8 cellular contexts compared by ENCODE assay signal in the genomic region with DNA sequence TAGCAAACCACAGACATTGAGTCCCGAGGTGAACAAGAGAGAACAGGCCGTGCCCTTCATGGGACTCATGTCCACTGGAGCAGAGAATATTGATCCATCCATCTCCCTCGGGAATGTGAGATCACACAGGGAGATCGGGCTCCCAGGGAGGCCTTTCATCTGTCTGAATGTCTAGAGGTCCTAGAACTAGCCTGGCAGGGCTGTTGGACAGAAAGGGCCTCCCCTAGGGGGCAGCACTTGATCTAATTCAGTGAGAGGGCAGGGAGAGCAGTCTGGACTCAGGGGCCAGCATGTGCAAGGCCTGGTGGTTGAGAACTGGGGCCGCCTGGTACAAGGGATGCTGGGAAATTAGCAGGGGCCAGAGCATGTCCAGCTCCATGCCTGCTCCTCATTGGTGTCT. TPM values are rescaled to one million over a fixed set of nuclear protein-coding genes. Genes with fewer than 3 reads are reported as not detected.
DNase-seq lines count a peak whose midpoint lies in the region; ATAC-seq, FAIRE-seq and TF ChIP-seq lines count a peak whose summit lies in the region.

No MANE protein-coding gene starts in this region.

- RAD21 ChIA-PET in GM12878 (lab: Charles Lee; ENCODE audit: unreplicated experiment): no interaction called here

- H3K27ac ChIP-seq in RWPE2 (ENCODE audit: poor library complexity, severe bottlenecking) (no peak overlapping the region), GM12878 (ENCODE audit: control insufficient read depth, insufficient read depth) (no peak overlapping the region), caudate nucleus (ENCODE audit: low read depth, low read length) (no peak overlapping the region)

- TF ChIP-seq RAD21 in GM12878 (IDR thresholded peaks at IDR 0.05; ENCODE audit: insufficient read depth, low read depth, low read length): peak; percentile 33; the same call in 1 of the 2 replicates

- peaks cover 13% of the 10 kb centered on the region for H3K4me1 Mint-ChIP-seq in CD14-positive monocyte
- H3K4me1 Mint-ChIP-seq in neural crest cell: peaks cover 37% of the 10 kb centered on the region

- in situ Hi-C loops in HAP-1 (cut with MboI; ENCODE audit: low sequenced_read_pairs) (no loop called here), GM12878 (cut with MboI) (no loop called here)

- H3K9me3 ChIP-seq in HAP-1 (no peaks in the 10 kb centered on the region), RWPE2 (ENCODE audit: severe bottlenecking) (no peaks in the 10 kb centered on the region), GM12878 (replicated peaks; ENCODE audit: control insufficient read depth, insufficient read depth, low read length) (no peaks in the 10 kb centered on the region)

- BruUV-seq in GM12878 (replicated peaks; lab: Mats Ljungman, UMichigan): no TSS peak

- H3K27me3 Mint-ChIP-seq in CD14-positive monocyte (ENCODE audit: low read depth in 3 of 3): no peaks in the 10 kb centered on the region
- no peaks in the 10 kb centered on the region for H3K27me3 Mint-ChIP-seq in neural crest cell (ENCODE audit: low read depth)

- DNase-seq in CD14-positive monocyte (ENCODE audit: low spot score): no peak
- DNase-seq in HAP-1 (ENCODE audit: low spot score in 2 of 2): peak; percentile 78 to 88
- no peak for DNase-seq in RWPE2 (ENCODE audit: low spot score)
- no peak for DNase-seq in GM12878 (ENCODE audit: low read depth, low spot score)
- peak; percentile 74 for DNase-seq in neural crest cell (ENCODE audit: low read depth, low spot score)
- DNase-seq in midbrain (lab: John Stamatoyannopoulos, UW): no peak
- DNase-seq in caudate nucleus (lab: John Stamatoyannopoulos, UW): no peak

- CTCF ChIA-PET in GM12878 (lab: Yijun Ruan, JAX): interaction anchor here (1.0 to 3.1 kb wide), 8 partner anchors 10 to 210 kb away, joined by 3 to 16 read pairs (median 4); partner anchors contain the start of gene BAX

- no peak for TF ChIP-seq EP300 in GM12878 (IDR thresholded peaks at IDR 0.05; ENCODE audit: borderline replicate concordance in 1 of 2, control insufficient read depth in 1 of 2, low read depth in 2 of 2, low read length in 2 of 2)

- no peak overlapping the region for H2AFZ ChIP-seq in GM12878 (ENCODE audit: control insufficient read depth, low read depth, low read length)

- no peak for ATAC-seq in RWPE2 (ENCODE audit: low read depth)
- ATAC-seq in GM12878: no peak
- ATAC-seq in HG03045 (IDR thresholded peaks at IDR 0.05; ENCODE audit: unreplicated experiment): no peak

- WGBS in GM12878 (ENCODE audit: insufficient coverage, insufficient replicate concordance, low lambda C conversion rate, missing lambda C conversion rate): 61% methylated on average over 5 of the region's 5 CpGs

- no peaks in the 10 kb centered on the region for H3K9me3 Mint-ChIP-seq in CD14-positive monocyte
- no peaks in the 10 kb centered on the region for H3K9me3 Mint-ChIP-seq in neural crest cell

- H3K36me3 Mint-ChIP-seq in CD14-positive monocyte (peaks cover 7 to 29% of the 10 kb centered on the region in 2 donors), neural crest cell (ENCODE audit: low read depth) (peaks cover 2% of the 10 kb centered on the region)

- H3K4me1 ChIP-seq in HAP-1: peaks cover 3% of the 10 kb centered on the region
- H3K4me1 ChIP-seq in RWPE2 (ENCODE audit: insufficient read depth, poor library complexity, severe bottlenecking): peaks cover 7% of the 10 kb centered on the region
- H3K4me1 ChIP-seq in GM12878 (ENCODE audit: control insufficient read depth, insufficient read depth, low read length): no peaks in the 10 kb centered on the region

- SMC1A ChIA-PET in GM12878 (lab: Charles Lee; ENCODE audit: uncharacterized antibody, unreplicated experiment): interaction anchor here (1.1 to 1.5 kb wide), 2 partner anchors 201 to 210 kb away, joined by 3 to 4 read pairs; no protein-coding TSS in a partner anchor

- H3K27ac Mint-ChIP-seq in CD14-positive monocyte (peak overlapping the region in 2 of 7 donors; percentile 23 to 36), neural crest cell (ENCODE audit: unreplicated experiment) (peak overlapping the region; percentile 65)

- peak; percentile 42 for TF ChIP-seq CTCF in CD14-positive monocyte (IDR thresholded peaks at IDR 0.05)
- peak; percentile 45 for TF ChIP-seq CTCF in RWPE2 (IDR thresholded peaks at IDR 0.05; ENCODE audit: poor library complexity, severe bottlenecking)
- TF ChIP-seq CTCF in GM12878 (IDR thresholded peaks at IDR 0.05 in 2 of 3, conservative IDR thresholded peaks at IDR 0.05 in 1 of 3; ENCODE audit: control insufficient read depth in 2 of 3, extremely low read depth in 1 of 3, insufficient read depth in 1 of 3, low read depth in 3 of 3, low read length in 3 of 3): peak; percentile 44 to 62 (median 56)
- peak; percentile 62 for TF ChIP-seq CTCF in neural crest cell (conservative IDR thresholded peaks at IDR 0.05)

- no peak for TF ChIP-seq POLR2A in GM12878 (IDR thresholded peaks at IDR 0.05; ENCODE audit: low read depth, low read length)

- peaks cover 28% of the 10 kb centered on the region for H3K36me3 ChIP-seq in HAP-1 (replicated peaks)
- H3K36me3 ChIP-seq in RWPE2 (ENCODE audit: low read depth): peaks cover 33% of the 10 kb centered on the region
- H3K36me3 ChIP-seq in GM12878 (ENCODE audit: control insufficient read depth in 2 of 2, insufficient read depth in 2 of 2, low read length in 1 of 2): no peaks in the 10 kb centered on the region; a peak in 3 of 4 replicates

- H3K4me3 Mint-ChIP-seq in CD14-positive monocyte (no peak overlapping the region), neural crest cell (peak overlapping the region; percentile 64)

- no peak overlapping the region for H3K9ac ChIP-seq in GM12878 (ENCODE audit: control insufficient read depth, insufficient read depth, low read length)

- POLR2A ChIA-PET in GM12878 (lab: Charles Lee): interaction anchor here (0.5 to 0.6 kb wide), 3 partner anchors 12 to 813 kb away, joined by 4 to 7 read pairs (median 4); no protein-coding TSS in a partner anchor

- H3K4me3 ChIP-seq in HAP-1: no peak overlapping the region
- no peak overlapping the region for H3K4me3 ChIP-seq in RWPE2 (ENCODE audit: severe bottlenecking)
- H3K4me3 ChIP-seq in GM12878: no peak overlapping the region

- intact Hi-C loops in CD14-positive monocyte (cut with micrococcal nuclease): loop anchor here in 1 of 2 donors (10.0 kb wide), 1 partner anchor 673 kb away; the partner anchor contains the start of gene EMP3
- intact Hi-C loops in GM12878 (cut with micrococcal nuclease; ENCODE audit: unreplicated experiment): no loop called here

- H3K79me2 ChIP-seq in GM12878 (ENCODE audit: control insufficient read depth, insufficient read depth, low read length): peaks cover 27% of the 10 kb centered on the region

- no peaks in the 10 kb centered on the region for H4K20me1 ChIP-seq in GM12878 (ENCODE audit: control insufficient read depth, insufficient read depth)

- H3K27me3 ChIP-seq in HAP-1 (ENCODE audit: low read depth) (no peaks in the 10 kb centered on the region), RWPE2 (ENCODE audit: insufficient read depth, poor library complexity, severe bottlenecking) (no peaks in the 10 kb centered on the region), GM12878 (replicated peaks in 1 of 2; ENCODE audit: control insufficient read depth in 2 of 2, insufficient read depth in 2 of 2, low read length in 1 of 2) (no peaks in the 10 kb centered on the region)

- no peak overlapping the region for H3K4me2 ChIP-seq in GM12878 (ENCODE audit: control insufficient read depth, insufficient read depth)

- no peak for FAIRE-seq in GM12878 (lab: Jason Lieb, UNC)

RNA-seq across cellular contexts. Expression of gene RUVBL2, which starts 4.3 kb away (rescaled TPM):
- polyA plus RNA-seq in CD14-positive monocyte (10 to 100 TPM; 40.1 to 41.9 TPM), GM12878 (2011; rRNA removed) (58.7 and 117 TPM in 2 replicates), GM12878 (2014; fragmentation: Illumina TruSeq; extraction: Trizol) (11.8 and 53.8 TPM in 2 replicates), GM12878 (2014; fragmentation: Nextera tagmentation; extraction: Ambion mirVana) (10 to 100 TPM; 33.8 to 70.6 TPM), GM12878 (2014; rRNA removed) (142 and 166 TPM in 2 replicates), GM12878 (2016; fragmentation: Nextera tagmentation; extraction: Ambion mirVana) (100 to 1,000 TPM; 214 to 224 TPM)
- 60.9 and 67.9 TPM in 2 replicates for total RNA-seq in GM12878 (2013; cell fraction: nucleolus; rRNA removed)
- total RNA-seq in GM12878 (2014; rRNA removed) (195 and 202 TPM in 2 replicates), GM12878 (2014; rRNA removed; fragmentation: Illumina TruSeq; extraction: Trizol) (80.3 and 97.0 TPM in 2 replicates), GM12878 (2021) (134 and 142 TPM in 2 replicates), neural crest cell (118 and 125 TPM in 2 replicates)
- polyA plus RNA-seq in GM12878 (2011; ENCODE audit: low read depth): 38.4 TPM
- 182 and 281 TPM in 2 replicates for polyA plus RNA-seq in GM12878 (2011; cell fraction: cytosol; rRNA removed)
- 206 and 275 TPM in 2 replicates for polyA plus RNA-seq in GM12878 (2011; cell fraction: nucleus; rRNA removed)
- 88.4 and 111 TPM in 2 replicates for polyA plus RNA-seq in GM12878 (2012)
- 125 and 207 TPM in 2 replicates for polyA minus RNA-seq in GM12878 (2011; rRNA and poly(A)+ RNA removed)
- polyA minus RNA-seq in GM12878 (2011; cell fraction: cytosol; rRNA and poly(A)+ RNA removed): 59.3 and 70.5 TPM in 2 replicates
- 47.3 and 83.5 TPM in 2 replicates for polyA minus RNA-seq in GM12878 (2011; cell fraction: nucleus; rRNA and poly(A)+ RNA removed)

RNA-seq across cellular contexts. Expression of gene GYS1, which starts 4.9 kb away (rescaled TPM):
- polyA plus RNA-seq in CD14-positive monocyte (10 to 100 TPM; 13.3 to 21.3 TPM), GM12878 (2011; rRNA removed) (36.0 and 62.0 TPM in 2 replicates), GM12878 (2014; fragmentation: Illumina TruSeq; extraction: Trizol) (40.6 and 44.3 TPM in 2 replicates), GM12878 (2014; fragmentation: Nextera tagmentation; extraction: Ambion mirVana) (1 to 10 TPM; 3.7 to 5.8 TPM), GM12878 (2014; rRNA removed) (42.2 and 45.5 TPM in 2 replicates), GM12878 (2016; fragmentation: Nextera tagmentation; extraction: Ambion mirVana) (10 to 100 TPM; 37.3 to 40.6 TPM)
- 77.6 and 83.1 TPM in 2 replicates for total RNA-seq in GM12878 (2013; cell fraction: nucleolus; rRNA removed)
- total RNA-seq in GM12878 (2014; rRNA removed) (35.4 and 39.5 TPM in 2 replicates), GM12878 (2014; rRNA removed; fragmentation: Illumina TruSeq; extraction: Trizol) (20.2 and 21.5 TPM in 2 replicates), GM12878 (2021) (37.3 and 40.2 TPM in 2 replicates), neural crest cell (53.2 and 56.2 TPM in 2 replicates)
- 30.6 TPM for polyA plus RNA-seq in GM12878 (2011; ENCODE audit: low read depth)
- 72.2 and 76.1 TPM in 2 replicates for polyA plus RNA-seq in GM12878 (2011; cell fraction: cytosol; rRNA removed)
- polyA plus RNA-seq in GM12878 (2011; cell fraction: nucleus; rRNA removed): 87.8 and 91.9 TPM in 2 replicates
- polyA plus RNA-seq in GM12878 (2012): 49.4 and 54.4 TPM in 2 replicates
- polyA minus RNA-seq in GM12878 (2011; rRNA and poly(A)+ RNA removed): 56.8 and 118 TPM in 2 replicates
- 23.9 and 29.7 TPM in 2 replicates for polyA minus RNA-seq in GM12878 (2011; cell fraction: cytosol; rRNA and poly(A)+ RNA removed)
- polyA minus RNA-seq in GM12878 (2011; cell fraction: nucleus; rRNA and poly(A)+ RNA removed): 38.2 and 52.7 TPM in 2 replicates

RNA-seq across cellular contexts. Expression of gene LHB, which starts 18.9 kb away (rescaled TPM):
- polyA plus RNA-seq in CD14-positive monocyte (not detected), GM12878 (2011; rRNA removed) (not detected in 2 replicates), GM12878 (2014; fragmentation: Illumina TruSeq; extraction: Trizol) (not detected in 2 replicates), GM12878 (2014; fragmentation: Nextera tagmentation; extraction: Ambion mirVana) (under 1 TPM in 1 of 2 experiments, not detected in 1; 0.20 TPM), GM12878 (2014; rRNA removed) (0.28 TPM in 1 of 2 replicates, not detected in the other), GM12878 (2016; fragmentation: Nextera tagmentation; extraction: Ambion mirVana) (under 1 TPM; 0.60 to 0.72 TPM)
- total RNA-seq in GM12878 (2013; cell fraction: nucleolus; rRNA removed): not detected in 2 replicates
- total RNA-seq in GM12878 (2014; rRNA removed) (0.34 TPM in 1 of 2 replicates, not detected in the other), GM12878 (2014; rRNA removed; fragmentation: Illumina TruSeq; extraction: Trizol) (not detected in 2 replicates), GM12878 (2021) (0.46 TPM in 1 of 2 replicates, not detected in the other), neural crest cell (not detected in 2 replicates)
- polyA plus RNA-seq in GM12878 (2011; ENCODE audit: low read depth): 1.7 TPM
- polyA plus RNA-seq in GM12878 (2011; cell fraction: cytosol; rRNA removed): not detected in 2 replicates
- polyA plus RNA-seq in GM12878 (2011; cell fraction: nucleus; rRNA removed): 0.97 and 1.1 TPM in 2 replicates
- polyA plus RNA-seq in GM12878 (2012): 0.54 and 0.60 TPM in 2 replicates
- polyA minus RNA-seq in GM12878 (2011; rRNA and poly(A)+ RNA removed): not detected in 2 replicates
- polyA minus RNA-seq in GM12878 (2011; cell fraction: cytosol; rRNA and poly(A)+ RNA removed): not detected in 2 replicates
- not detected in 2 replicates for polyA minus RNA-seq in GM12878 (2011; cell fraction: nucleus; rRNA and poly(A)+ RNA removed)

RNA-seq across cellular contexts. Expression of gene CGB3, which starts 26.2 kb away (rescaled TPM):
- not detected for polyA plus RNA-seq in CD14-positive monocyte
- not detected in 2 replicates for total RNA-seq in GM12878 (2013; cell fraction: nucleolus; rRNA removed)
- total RNA-seq in GM12878 (2014; rRNA removed): not detected in 2 replicates
- not detected in 2 replicates for total RNA-seq in GM12878 (2014; rRNA removed; fragmentation: Illumina TruSeq; extraction: Trizol)
- not detected in 2 replicates for total RNA-seq in GM12878 (2021)
- polyA plus RNA-seq in GM12878 (2011; ENCODE audit: low read depth): not detected
- polyA plus RNA-seq in GM12878 (2011; rRNA removed): not detected in 2 replicates
- polyA plus RNA-seq in GM12878 (2011; cell fraction: cytosol; rRNA removed): not detected in 2 replicates
- not detected in 2 replicates for polyA plus RNA-seq in GM12878 (2011; cell fraction: nucleus; rRNA removed)
- not detected in 2 replicates for polyA plus RNA-seq in GM12878 (2012)
- polyA plus RNA-seq in GM12878 (2014; fragmentation: Illumina TruSeq; extraction: Trizol): not detected in 2 replicates
- not detected for polyA plus RNA-seq in GM12878 (2014; fragmentation: Nextera tagmentation; extraction: Ambion mirVana)
- polyA plus RNA-seq in GM12878 (2014; rRNA removed): not detected in 2 replicates
- not detected for polyA plus RNA-seq in GM12878 (2016; fragmentation: Nextera tagmentation; extraction: Ambion mirVana)
- polyA minus RNA-seq in GM12878 (2011; rRNA and poly(A)+ RNA removed): not detected in 2 replicates
- polyA minus RNA-seq in GM12878 (2011; cell fraction: cytosol; rRNA and poly(A)+ RNA removed): not detected in 2 replicates
- not detected in 2 replicates for polyA minus RNA-seq in GM12878 (2011; cell fraction: nucleus; rRNA and poly(A)+ RNA removed)
- total RNA-seq in neural crest cell: not detected in 2 replicates

RNA-seq across cellular contexts. Expression of gene FTL, which starts 32.9 kb away (rescaled TPM):
- polyA plus RNA-seq in CD14-positive monocyte (over 10,000 TPM; 23,650 to 26,681 TPM), GM12878 (2011; rRNA removed) (148 and 364 TPM in 2 replicates), GM12878 (2014; fragmentation: Illumina TruSeq; extraction: Trizol) (1,187 and 1,762 TPM in 2 replicates), GM12878 (2014; fragmentation: Nextera tagmentation; extraction: Ambion mirVana) (1,000 to 10,000 TPM; 5,502 to 8,913 TPM), GM12878 (2014; rRNA removed) (1,363 and 1,437 TPM in 2 replicates), GM12878 (2016; fragmentation: Nextera tagmentation; extraction: Ambion mirVana) (1,000 to 10,000 TPM; 4,849 to 4,896 TPM)
- 86.0 and 88.4 TPM in 2 replicates for total RNA-seq in GM12878 (2013; cell fraction: nucleolus; rRNA removed)
- total RNA-seq in GM12878 (2014; rRNA removed) (1,329 and 1,429 TPM in 2 replicates), GM12878 (2014; rRNA removed; fragmentation: Illumina TruSeq; extraction: Trizol) (1,207 and 1,334 TPM in 2 replicates), GM12878 (2021) (994 and 1,017 TPM in 2 replicates), neural crest cell (908 and 1,003 TPM in 2 replicates)
- 1,181 TPM for polyA plus RNA-seq in GM12878 (2011; ENCODE audit: low read depth)
- 1,075 and 1,106 TPM in 2 replicates for polyA plus RNA-seq in GM12878 (2011; cell fraction: cytosol; rRNA removed)
- 345 and 359 TPM in 2 replicates for polyA plus RNA-seq in GM12878 (2011; cell fraction: nucleus; rRNA removed)
- polyA plus RNA-seq in GM12878 (2012): 1,628 and 2,313 TPM in 2 replicates
- polyA minus RNA-seq in GM12878 (2011; rRNA and poly(A)+ RNA removed): 168 and 426 TPM in 2 replicates
- 172 and 175 TPM in 2 replicates for polyA minus RNA-seq in GM12878 (2011; cell fraction: cytosol; rRNA and poly(A)+ RNA removed)
- polyA minus RNA-seq in GM12878 (2011; cell fraction: nucleus; rRNA and poly(A)+ RNA removed): 67.8 and 78.5 TPM in 2 replicates

Comparison
In these comparisons a context has a peak if more than half of its experiments do, and no peak if none do; other contexts are left out.
1. DNase-seq: peak in HAP-1 (2 of 2) and neural crest cell (single experiment); none in CD14-positive monocyte (single experiment), RWPE2 (single experiment), GM12878 (single experiment), midbrain (single experiment) and caudate nucleus (0 of 61).
2. Peak in every context shown above with its lines, with median percentiles within 50 percentile points of each other: CTCF ChIP-seq.